8 cellular contexts compared by ENCODE assay signal in genomic region chr15:74040115-74040850, GRCh38. TPM values are rescaled to one million over a fixed set of nuclear protein-coding genes. Genes with fewer than 3 reads are reported as not detected.
DNase-seq lines count a peak whose midpoint lies in the region; ATAC-seq and TF ChIP-seq lines count a peak whose summit lies in the region.

No MANE protein-coding gene starts in this region.

- H3K9me3 ChIP-seq in body of pancreas, result no peaks in the 10 kb centered on the region
- no peaks in the 10 kb centered on the region for H3K9me3 ChIP-seq in right cardiac atrium (ENCODE audit: control insufficient read depth, low read length)
- no peaks in the 10 kb centered on the region for H3K9me3 ChIP-seq in stomach smooth muscle (ENCODE audit: control insufficient read depth in 2 of 2, low read length in 2 of 2)

- peaks cover 4% of the 10 kb centered on the region for H3K27me3 Mint-ChIP-seq in HFFc6 (ENCODE audit: insufficient read depth)

- H3K9me3 Mint-ChIP-seq in HFFc6, result peaks cover 5% of the 10 kb centered on the region

- H3K4me3 ChIP-seq in body of pancreas (no peak overlapping the region), right cardiac atrium (ENCODE audit: low read length) (no peak overlapping the region), stomach smooth muscle (ENCODE audit: low read length in 2 of 2) (no peak overlapping the region)

- intact Hi-C loops in body of pancreas (cut with DNase I) (no loop called here), right cardiac atrium (cut with DNase I) (loop anchor here in 2 of 4 donors (5.0 kb wide), 2 partner anchors 48 to 68 kb away; partner anchors contain the start of genes PML (in 1 of the 2) and STOML1 (in 1 of the 2))

- H3K36me3 Mint-ChIP-seq in HFFc6 (ENCODE audit: low read depth), result peaks cover 25% of the 10 kb centered on the region

- H3K36me3 ChIP-seq in body of pancreas (replicated peaks in 1 of 2; ENCODE audit: insufficient read depth in 1 of 2, low read depth in 2 of 2) (peaks cover 0 to 2% of the 10 kb centered on the region in 2 donors), stomach smooth muscle (ENCODE audit: control insufficient read depth in 2 of 2, insufficient read depth in 2 of 2, low read length in 2 of 2) (peaks cover 26 to 27% of the 10 kb centered on the region in 2 donors)

- H3K27ac ChIP-seq in body of pancreas (peak overlapping the region in 2 of 4 donors; percentile 48 to 56), right cardiac atrium (ENCODE audit: low read length) (peak overlapping the region; percentile 35), stomach smooth muscle (ENCODE audit: low read length) (peak overlapping the region; percentile 64)

- TF ChIP-seq CTCF in HFFc6 (IDR thresholded peaks at IDR 0.05), result peak; percentile 26
- TF ChIP-seq CTCF in body of pancreas (IDR thresholded peaks at IDR 0.05), result no peak

- H3K27me3 ChIP-seq in body of pancreas (no peaks in the 10 kb centered on the region), right cardiac atrium (ENCODE audit: control insufficient read depth, insufficient read depth) (no peaks in the 10 kb centered on the region), stomach smooth muscle (ENCODE audit: control insufficient read depth in 1 of 2, insufficient read depth in 2 of 2, low read length in 2 of 2) (no peaks in the 10 kb centered on the region)

- ATAC-seq in body of pancreas, result peak; percentile 58
- ATAC-seq in right cardiac atrium, result peak; percentile 64 to 68
- no peak for ATAC-seq in HG03439 (IDR thresholded peaks at IDR 0.05; ENCODE audit: unreplicated experiment)

- H3K4me3 Mint-ChIP-seq in HFFc6, result peak overlapping the region; percentile 78

- no peak for TF ChIP-seq POLR2A in body of pancreas (IDR thresholded peaks at IDR 0.05)

- no peak overlapping the region for H3K9ac ChIP-seq in stomach smooth muscle (ENCODE audit: low read length in 2 of 2)

- 79 to 87% methylated on average over 7 of the region's 7 CpGs for WGBS in body of pancreas, 2 donors
- WGBS in right cardiac atrium, result 66% methylated on average over 7 of the region's 7 CpGs

- peaks cover 62% of the 10 kb centered on the region for H3K4me1 Mint-ChIP-seq in HFFc6 (ENCODE audit: low read depth)

- H3K27ac Mint-ChIP-seq in HFFc6, result peak overlapping the region; percentile 94

- H3K4me1 ChIP-seq in body of pancreas, result no peaks in the 10 kb centered on the region
- peaks cover 13% of the 10 kb centered on the region for H3K4me1 ChIP-seq in right cardiac atrium (ENCODE audit: control insufficient read depth, insufficient read depth, low read length)
- peaks cover 75% of the 10 kb centered on the region for H3K4me1 ChIP-seq in stomach smooth muscle (ENCODE audit: control insufficient read depth, insufficient read depth, low read length)

- DNase-seq in HFFc6 (peak; percentile 93), body of pancreas (peak in 3 of 4 donors; percentile 29 to 56 (median 47)), right cardiac atrium (peak; percentile 60 to 78 (median 73)), HPDE6-E6E7 (ENCODE audit: extremely low spot score) (no peak), NCI-H1436 treated with DMSO at 0.1 percent for 48 hours (lab: John Stamatoyannopoulos, UW) (no peak), NCI-H1436 (lab: John Stamatoyannopoulos, UW) (no peak)

RNA-seq across cellular contexts. Expression of gene GOLGA6A, which starts 42.1 kb away (rescaled TPM):
- not detected for total RNA-seq in HFFc6 (2021; fragmentation: NEBNext Ultra II Directional; extraction: Animal tissue kit (Norgen Biotek cat#: 25700))
- total RNA-seq in body of pancreas (not detected), right cardiac atrium (not detected)
- not detected for polyA plus RNA-seq in right cardiac atrium

RNA-seq across cellular contexts. Expression of gene PML, which starts 45.8 kb away (rescaled TPM):
- total RNA-seq in HFFc6 (2021; fragmentation: NEBNext Ultra II Directional; extraction: Animal tissue kit (Norgen Biotek cat#: 25700)), result 10 to 100 TPM; 45.2 to 51.8 (median 47.5) TPM
- total RNA-seq in body of pancreas, result 10 to 100 TPM; 27.8 to 38.2 TPM
- 10 to 100 TPM; 21.9 to 35.4 (median 26.6) TPM for total RNA-seq in right cardiac atrium
- polyA plus RNA-seq in right cardiac atrium, result 18.1 TPM

RNA-seq across cellular contexts. Expression of gene STOML1, which starts 48.2 kb away (rescaled TPM):
- total RNA-seq in HFFc6 (2021; fragmentation: NEBNext Ultra II Directional; extraction: Animal tissue kit (Norgen Biotek cat#: 25700)), result 10 to 100 TPM; 21.4 to 30.6 (median 24.7) TPM
- 10 to 100 TPM in 1 of 2 donors, 1 to 10 TPM in 1; 6.0 to 10.2 TPM for total RNA-seq in body of pancreas
- total RNA-seq in right cardiac atrium, result 10 to 100 TPM; 14.9 to 19.0 (median 17.8) TPM
- polyA plus RNA-seq in right cardiac atrium, result 24.3 TPM

Comparison
In these comparisons a context has a peak if more than half of its experiments do, and no peak if none do; other contexts are left out.
1. DNase-seq: peak in HFFc6 (single experiment), body of pancreas (3 of 4) and right cardiac atrium (3 of 3); none in HPDE6-E6E7 (single experiment), NCI-H1436 treated with DMSO at 0.1 percent for 48 hours (single experiment) and NCI-H1436 (single experiment).